In the genomic region with DNA sequence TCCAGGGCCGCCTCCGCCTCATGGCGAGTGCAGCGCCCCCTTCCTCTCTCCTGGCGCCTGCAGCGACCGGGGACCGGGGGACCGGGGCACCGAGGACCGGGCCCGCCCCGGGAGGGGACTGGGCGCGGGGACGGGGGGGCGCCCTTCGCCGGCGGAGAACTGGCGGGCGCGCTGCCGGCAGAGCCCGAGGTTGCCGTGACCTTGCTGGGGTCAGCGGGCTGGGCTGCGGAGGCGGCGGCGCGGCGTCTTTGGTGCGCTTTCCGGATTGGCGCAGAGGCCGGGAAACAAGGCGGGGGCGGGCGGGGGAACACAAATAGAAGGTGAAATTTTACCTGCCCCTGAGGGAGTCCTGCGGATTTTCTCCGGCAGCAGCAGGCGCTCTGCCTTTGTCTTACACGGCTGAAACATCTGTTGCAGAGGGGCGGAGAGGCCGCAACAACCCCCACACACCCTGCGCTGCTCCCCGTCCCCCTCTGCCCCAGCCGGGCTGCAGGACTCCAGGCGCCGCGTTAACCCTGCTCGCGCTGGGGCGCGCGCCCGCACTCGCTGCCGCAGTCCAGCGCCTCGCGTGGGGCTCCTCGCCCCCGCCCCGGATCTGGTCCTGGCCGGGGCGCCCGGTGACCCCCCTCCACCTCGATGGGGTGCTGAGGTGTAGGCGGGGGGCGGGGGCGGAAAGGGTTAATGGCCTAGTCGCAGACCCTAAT, we compare ENCODE assay signal across 7 cellular contexts. TPM values are rescaled to one million over a fixed set of nuclear protein-coding genes. Genes with fewer than 3 reads are reported as not detected.
DNase-seq lines count a peak whose midpoint lies in the region; ATAC-seq lines count a peak whose summit lies in the region.

No MANE protein-coding gene starts in this region.

- ATAC-seq in GM18909 (IDR thresholded peaks at IDR 0.05; ENCODE audit: poor library complexity, unreplicated experiment) (peak; percentile 38), GM21360 (IDR thresholded peaks at IDR 0.05; ENCODE audit: unreplicated experiment) (no peak)

- peak; percentile 67 for DNase-seq in NCI-H1436 treated with DMSO at 0.1 percent for 48 hours (lab: John Stamatoyannopoulos, UW)
- peak; percentile 55 to 56 for DNase-seq in activated CD4-positive, alpha-beta T cell treated with anti-CD3 and anti-CD28 coated beads for 4 hours
- DNase-seq in dermis blood vessel endothelial cell, result peak; percentile 44
- DNase-seq in medulla oblongata (ENCODE audit: extremely low spot score), result peak; percentile 43
- peak; percentile 35 to 56 for DNase-seq in stimulated activated CD8-positive, alpha-beta memory T cell treated with anti-CD3 and anti-CD28 coated beads, Interleukin-2, amount 100 ng/mL, for 48 hours (ENCODE audit: low read depth in 2 of 2)

RNA-seq across cellular contexts. Expression of a gene that starts 53.5 kb away (rescaled TPM):
- total RNA-seq in dermis blood vessel endothelial cell, result 28.8 and 71.5 TPM in 2 replicates
